9 cellular contexts compared by ENCODE assay signal in genomic region chr3:153599685-153600084, GRCh38.
DNase-seq lines count a peak whose midpoint lies in the region; ATAC-seq and TF ChIP-seq lines count a peak whose summit lies in the region.
"Had no signal": no experiment of that assay in that cellular context is flagged by ENCODE, and none has a peak within 500 bp of the region (broad histone marks: within the 10 kb centered on the region; RNA-seq: fewer than 3 reads in every experiment).

No MANE protein-coding gene starts in this region.

- peak; percentile 73 for DNase-seq in COLO829 (ENCODE audit: low spot score)
- DNase-seq in RWPE1 (ENCODE audit: low spot score), result peak; percentile 13
- peak; percentile 77 for DNase-seq in fibroblast of gingiva (ENCODE audit: low read depth)
- DNase-seq in mucosa of gallbladder (ENCODE audit: low spot score), result peak; percentile 81
- DNase-seq in DMS 273 (lab: John Stamatoyannopoulos, UW; ENCODE audit: unreplicated experiment), result no peak
- no peak for DNase-seq in NCI-H2171 (lab: John Stamatoyannopoulos, UW)
- DNase-seq in cerebellar cortex (ENCODE audit: low spot score), result no peak
- DNase-seq: COR-L47 had no signal

- POLR2A ChIA-PET in RWPE1 (lab: Yijun Ruan, JAX; ENCODE audit: low non-redundant PET), result no interaction called here

- H3K27ac ChIP-seq in RWPE1, result no peak overlapping the region

- ATAC-seq in HG02678 (IDR thresholded peaks at IDR 0.05; ENCODE audit: unreplicated experiment), result no peak

- CTCF ChIA-PET in RWPE1 (lab: Yijun Ruan, JAX), result no interaction called here

- TF ChIP-seq CTCF in RWPE1 (conservative IDR thresholded peaks at IDR 0.05; ENCODE audit: low read depth), result no peak

Comparison
In these comparisons a context has a peak if more than half of its experiments do, and no peak if none do; other contexts are left out.
1. DNase-seq: peak in COLO829 (single experiment), RWPE1 (single experiment), fibroblast of gingiva (single experiment) and mucosa of gallbladder (single experiment); none in DMS 273 (single experiment), NCI-H2171 (single experiment) and cerebellar cortex (single experiment).